2 cellular contexts compared by ENCODE assay signal in the genomic region with DNA sequence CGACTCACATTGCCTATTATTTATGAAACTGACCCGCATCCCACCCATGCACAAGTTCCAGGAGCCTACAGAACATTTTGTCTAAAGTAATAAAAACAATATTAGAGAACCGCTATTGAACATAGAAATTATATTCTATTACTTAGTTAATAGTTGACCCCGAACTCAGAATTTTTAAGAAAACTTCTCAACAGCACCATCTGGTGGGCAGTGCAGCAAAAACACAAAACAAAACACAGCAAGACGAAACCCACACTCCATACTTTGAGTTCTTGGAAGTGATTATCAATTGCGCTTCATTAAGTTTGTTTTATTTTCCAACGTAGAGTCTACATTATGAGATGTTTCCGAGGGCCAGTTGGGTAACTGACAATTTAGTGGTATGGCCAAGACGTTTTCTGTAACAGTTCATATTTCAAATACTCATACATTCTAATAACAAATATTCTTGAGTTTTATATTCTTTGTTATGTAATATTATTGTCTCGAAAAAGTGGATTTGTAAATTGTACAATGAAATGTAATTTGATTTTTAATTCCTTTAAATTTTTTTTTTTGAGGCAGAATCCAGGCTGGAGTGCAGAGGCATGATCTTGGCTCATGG.
A peak's percentile ranks its signal among the peaks of the same experiment; 100 is the strongest.
TF ChIP-seq lines count a peak whose summit lies in the region.

No MANE protein-coding gene starts in this region.

TF ChIP-seq in IMR-90, 13 proteins besides CTCF, POLR2A, EP300 and RAD21:
- TF ChIP-seq NFE2L2 (IDR thresholded peaks at IDR 0.05; ENCODE audit: low read depth, low read length) (no peak), SMC3 (IDR thresholded peaks at IDR 0.05; ENCODE audit: low read depth, low read length) (peak; percentile 64)

TF ChIP-seq in H1, 55 proteins besides CTCF, POLR2A, EP300 and RAD21:
- TF ChIP-seq SIX5 (IDR thresholded peaks at IDR 0.05; ENCODE audit: low read depth, low read length) (no peak), BACH1 (IDR thresholded peaks at IDR 0.05; ENCODE audit: low read length) (no peak), CHD2 (IDR thresholded peaks at IDR 0.05; ENCODE audit: low read length) (no peak), KDM4A (IDR thresholded peaks at IDR 0.05; ENCODE audit: low read depth, low read length, severe bottlenecking) (no peak), SP4 (IDR thresholded peaks at IDR 0.05; ENCODE audit: low read length) (no peak), SRF (IDR thresholded peaks at IDR 0.05; ENCODE audit: low read depth, low read length) (no peak), RBBP5 (IDR thresholded peaks at IDR 0.05; ENCODE audit: borderline replicate concordance, low read depth, low read length) (no peak), TCF12 (IDR thresholded peaks at IDR 0.05; ENCODE audit: low read depth, low read length) (no peak), SIN3A (conservative IDR thresholded peaks at IDR 0.05 in 1 of 2, IDR thresholded peaks at IDR 0.05 in 1 of 2; ENCODE audit: low read depth in 1 of 2, low read length in 2 of 2) (no peak), RXRA (IDR thresholded peaks at IDR 0.05; ENCODE audit: insufficient read depth, low read depth, low read length) (no peak), KDM5A (IDR thresholded peaks at IDR 0.05; ENCODE audit: low read length) (no peak), CHD1 (IDR thresholded peaks at IDR 0.05; ENCODE audit: low read depth, low read length) (no peak), JUN (IDR thresholded peaks at IDR 0.05; ENCODE audit: low read depth, low read length) (no peak), BCL11A (IDR thresholded peaks at IDR 0.05; ENCODE audit: low read depth in 2 of 2, low read length in 2 of 2) (no peak), SUZ12 (IDR thresholded peaks at IDR 0.05; ENCODE audit: low read length) (no peak), SP2 (IDR thresholded peaks at IDR 0.05; ENCODE audit: low read length) (no peak)
- TF ChIP-seq, protein P1, sequence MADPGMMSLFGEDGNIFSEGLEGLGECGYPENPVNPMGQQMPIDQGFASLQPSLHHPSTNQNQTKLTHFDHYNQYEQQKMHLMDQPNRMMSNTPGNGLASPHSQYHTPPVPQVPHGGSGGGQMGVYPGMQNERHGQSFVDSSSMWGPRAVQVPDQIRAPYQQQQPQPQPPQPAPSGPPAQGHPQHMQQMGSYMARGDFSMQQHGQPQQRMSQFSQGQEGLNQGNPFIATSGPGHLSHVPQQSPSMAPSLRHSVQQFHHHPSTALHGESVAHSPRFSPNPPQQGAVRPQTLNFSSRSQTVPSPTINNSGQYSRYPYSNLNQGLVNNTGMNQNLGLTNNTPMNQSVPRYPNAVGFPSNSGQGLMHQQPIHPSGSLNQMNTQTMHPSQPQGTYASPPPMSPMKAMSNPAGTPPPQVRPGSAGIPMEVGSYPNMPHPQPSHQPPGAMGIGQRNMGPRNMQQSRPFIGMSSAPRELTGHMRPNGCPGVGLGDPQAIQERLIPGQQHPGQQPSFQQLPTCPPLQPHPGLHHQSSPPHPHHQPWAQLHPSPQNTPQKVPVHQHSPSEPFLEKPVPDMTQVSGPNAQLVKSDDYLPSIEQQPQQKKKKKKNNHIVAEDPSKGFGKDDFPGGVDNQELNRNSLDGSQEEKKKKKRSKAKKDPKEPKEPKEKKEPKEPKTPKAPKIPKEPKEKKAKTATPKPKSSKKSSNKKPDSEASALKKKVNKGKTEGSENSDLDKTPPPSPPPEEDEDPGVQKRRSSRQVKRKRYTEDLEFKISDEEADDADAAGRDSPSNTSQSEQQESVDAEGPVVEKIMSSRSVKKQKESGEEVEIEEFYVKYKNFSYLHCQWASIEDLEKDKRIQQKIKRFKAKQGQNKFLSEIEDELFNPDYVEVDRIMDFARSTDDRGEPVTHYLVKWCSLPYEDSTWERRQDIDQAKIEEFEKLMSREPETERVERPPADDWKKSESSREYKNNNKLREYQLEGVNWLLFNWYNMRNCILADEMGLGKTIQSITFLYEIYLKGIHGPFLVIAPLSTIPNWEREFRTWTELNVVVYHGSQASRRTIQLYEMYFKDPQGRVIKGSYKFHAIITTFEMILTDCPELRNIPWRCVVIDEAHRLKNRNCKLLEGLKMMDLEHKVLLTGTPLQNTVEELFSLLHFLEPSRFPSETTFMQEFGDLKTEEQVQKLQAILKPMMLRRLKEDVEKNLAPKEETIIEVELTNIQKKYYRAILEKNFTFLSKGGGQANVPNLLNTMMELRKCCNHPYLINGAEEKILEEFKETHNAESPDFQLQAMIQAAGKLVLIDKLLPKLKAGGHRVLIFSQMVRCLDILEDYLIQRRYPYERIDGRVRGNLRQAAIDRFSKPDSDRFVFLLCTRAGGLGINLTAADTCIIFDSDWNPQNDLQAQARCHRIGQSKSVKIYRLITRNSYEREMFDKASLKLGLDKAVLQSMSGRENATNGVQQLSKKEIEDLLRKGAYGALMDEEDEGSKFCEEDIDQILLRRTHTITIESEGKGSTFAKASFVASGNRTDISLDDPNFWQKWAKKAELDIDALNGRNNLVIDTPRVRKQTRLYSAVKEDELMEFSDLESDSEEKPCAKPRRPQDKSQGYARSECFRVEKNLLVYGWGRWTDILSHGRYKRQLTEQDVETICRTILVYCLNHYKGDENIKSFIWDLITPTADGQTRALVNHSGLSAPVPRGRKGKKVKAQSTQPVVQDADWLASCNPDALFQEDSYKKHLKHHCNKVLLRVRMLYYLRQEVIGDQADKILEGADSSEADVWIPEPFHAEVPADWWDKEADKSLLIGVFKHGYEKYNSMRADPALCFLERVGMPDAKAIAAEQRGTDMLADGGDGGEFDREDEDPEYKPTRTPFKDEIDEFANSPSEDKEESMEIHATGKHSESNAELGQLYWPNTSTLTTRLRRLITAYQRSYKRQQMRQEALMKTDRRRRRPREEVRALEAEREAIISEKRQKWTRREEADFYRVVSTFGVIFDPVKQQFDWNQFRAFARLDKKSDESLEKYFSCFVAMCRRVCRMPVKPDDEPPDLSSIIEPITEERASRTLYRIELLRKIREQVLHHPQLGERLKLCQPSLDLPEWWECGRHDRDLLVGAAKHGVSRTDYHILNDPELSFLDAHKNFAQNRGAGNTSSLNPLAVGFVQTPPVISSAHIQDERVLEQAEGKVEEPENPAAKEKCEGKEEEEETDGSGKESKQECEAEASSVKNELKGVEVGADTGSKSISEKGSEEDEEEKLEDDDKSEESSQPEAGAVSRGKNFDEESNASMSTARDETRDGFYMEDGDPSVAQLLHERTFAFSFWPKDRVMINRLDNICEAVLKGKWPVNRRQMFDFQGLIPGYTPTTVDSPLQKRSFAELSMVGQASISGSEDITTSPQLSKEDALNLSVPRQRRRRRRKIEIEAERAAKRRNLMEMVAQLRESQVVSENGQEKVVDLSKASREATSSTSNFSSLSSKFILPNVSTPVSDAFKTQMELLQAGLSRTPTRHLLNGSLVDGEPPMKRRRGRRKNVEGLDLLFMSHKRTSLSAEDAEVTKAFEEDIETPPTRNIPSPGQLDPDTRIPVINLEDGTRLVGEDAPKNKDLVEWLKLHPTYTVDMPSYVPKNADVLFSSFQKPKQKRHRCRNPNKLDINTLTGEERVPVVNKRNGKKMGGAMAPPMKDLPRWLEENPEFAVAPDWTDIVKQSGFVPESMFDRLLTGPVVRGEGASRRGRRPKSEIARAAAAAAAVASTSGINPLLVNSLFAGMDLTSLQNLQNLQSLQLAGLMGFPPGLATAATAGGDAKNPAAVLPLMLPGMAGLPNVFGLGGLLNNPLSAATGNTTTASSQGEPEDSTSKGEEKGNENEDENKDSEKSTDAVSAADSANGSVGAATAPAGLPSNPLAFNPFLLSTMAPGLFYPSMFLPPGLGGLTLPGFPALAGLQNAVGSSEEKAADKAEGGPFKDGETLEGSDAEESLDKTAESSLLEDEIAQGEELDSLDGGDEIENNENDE (IDR thresholded peaks at IDR 0.05; ENCODE audit: insufficient replicate concordance, low read length), result no peak
